Comparison of ENCODE assay signal across 1 cellular context in the genomic region with DNA sequence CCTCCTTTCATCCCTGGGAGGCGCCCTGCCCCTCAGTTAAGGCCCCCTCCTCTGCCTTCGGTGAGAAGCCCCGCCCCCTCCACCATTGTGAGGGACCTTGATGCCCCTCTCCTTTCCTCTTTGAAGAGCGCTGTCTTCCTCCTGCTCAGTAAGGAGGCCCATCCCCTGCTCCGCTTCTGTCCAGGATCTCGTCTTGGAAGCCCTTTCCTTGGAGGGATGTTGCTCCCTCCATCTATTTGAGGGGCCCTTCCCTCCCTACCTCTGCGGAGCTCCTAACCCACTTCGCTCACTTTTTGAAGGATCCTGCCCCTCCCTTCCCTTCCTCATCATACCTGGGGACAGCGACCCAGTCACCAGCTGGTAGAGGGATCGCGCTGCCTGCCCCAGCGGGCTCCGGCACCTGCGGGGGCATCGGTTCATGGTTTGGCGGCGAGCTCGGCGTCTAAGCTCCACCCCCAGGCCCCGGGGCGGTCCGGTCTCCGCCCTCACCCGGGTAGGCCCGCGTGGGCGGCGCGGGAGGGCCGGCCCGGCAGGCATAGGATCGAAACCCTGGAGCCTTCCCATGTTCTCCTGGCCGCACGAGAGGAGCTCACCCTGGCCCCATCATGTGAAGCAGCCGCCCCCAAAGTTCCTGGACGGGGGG.
TF ChIP-seq lines count a peak whose summit lies in the region.

No MANE protein-coding gene starts in this region.

TF ChIP-seq in H1, 55 proteins besides CTCF, POLR2A, EP300 and RAD21:
- peak; percentile 96 for TF ChIP-seq EGR1 (IDR thresholded peaks at IDR 0.05; ENCODE audit: borderline replicate concordance, low read depth, low read length)
- TF ChIP-seq CHD1 (IDR thresholded peaks at IDR 0.05; ENCODE audit: low read depth, low read length), result no peak
- no peak for TF ChIP-seq JUN (IDR thresholded peaks at IDR 0.05; ENCODE audit: low read depth, low read length)
- TF ChIP-seq ASH2L (IDR thresholded peaks at IDR 0.05; ENCODE audit: low read length), result no peak
- TF ChIP-seq SAP30 (IDR thresholded peaks at IDR 0.05; ENCODE audit: insufficient read depth, insufficient replicate concordance, low read length), result peak; percentile 37
- TF ChIP-seq RNF2 (IDR thresholded peaks at IDR 0.05; ENCODE audit: borderline replicate concordance, low read depth, low read length, missing control alignments, poor library complexity, severe bottlenecking), result no peak
- TF ChIP-seq SRF (IDR thresholded peaks at IDR 0.05; ENCODE audit: low read depth, low read length), result no peak
- TF ChIP-seq SIN3A (conservative IDR thresholded peaks at IDR 0.05 in 1 of 2, IDR thresholded peaks at IDR 0.05 in 1 of 2; ENCODE audit: low read depth in 1 of 2, low read length in 2 of 2), result peak in 1 of 2 experiments; percentile 26; a peak in 1 of 4 replicates
- peak; percentile 48 for TF ChIP-seq PHF8 (conservative IDR thresholded peaks at IDR 0.05; ENCODE audit: low read depth, low read length)
- no peak for TF ChIP-seq TAF1 (IDR thresholded peaks at IDR 0.05; ENCODE audit: low read depth, low read length)
- no peak for TF ChIP-seq TBP (IDR thresholded peaks at IDR 0.05; ENCODE audit: low read depth, low read length)
- TF ChIP-seq HDAC2 (IDR thresholded peaks at IDR 0.05; ENCODE audit: borderline replicate concordance in 1 of 2, low read depth in 2 of 2, low read length in 2 of 2), result 0 out of 4 replicates have a peak, but pooled peaks of 1 of the 2 experiments have one; percentile 62
- TF ChIP-seq RBBP5 (IDR thresholded peaks at IDR 0.05; ENCODE audit: borderline replicate concordance, low read depth, low read length), result no peak; the same call in 1 of the 2 replicates
- no peak for TF ChIP-seq BRCA1 (IDR thresholded peaks at IDR 0.05; ENCODE audit: low read depth, low read length)
- TF ChIP-seq KDM4A (IDR thresholded peaks at IDR 0.05; ENCODE audit: low read depth, low read length, severe bottlenecking), result peak; percentile 58
- TF ChIP-seq KDM1A (IDR thresholded peaks at IDR 0.05; ENCODE audit: borderline replicate concordance, low read length), result peak; percentile 15; the same call in 1 of the 2 replicates
- TF ChIP-seq POLR2AphosphoS5 (IDR thresholded peaks at IDR 0.05; ENCODE audit: low read depth, low read length), result no peak
- no peak for TF ChIP-seq ATF3 (IDR thresholded peaks at IDR 0.05; ENCODE audit: insufficient read depth, low read depth, low read length)
